28 cellular contexts compared by ENCODE assay signal in the genomic region with DNA sequence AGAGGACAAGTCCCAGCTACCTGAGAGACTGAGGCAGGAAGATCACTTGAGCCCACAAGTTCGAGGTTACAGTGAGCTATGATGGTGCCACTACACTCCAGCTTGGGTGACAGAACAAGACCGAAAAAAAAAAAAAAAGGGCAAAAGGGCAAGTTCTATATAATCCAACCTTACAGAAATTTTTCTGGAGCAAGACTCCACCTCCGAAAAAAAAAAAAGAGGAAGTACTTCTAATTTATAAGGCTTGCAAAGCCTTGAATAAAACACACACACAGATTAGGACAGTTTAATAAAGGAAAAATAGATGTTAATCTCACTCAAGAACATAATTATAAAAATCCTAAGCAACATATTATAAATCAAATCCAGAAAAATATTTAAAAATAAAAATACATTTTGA. TPM values are rescaled to one million over a fixed set of nuclear protein-coding genes. Genes with fewer than 3 reads are reported as not detected.
"Had no signal": no experiment of that assay in that cellular context is flagged by ENCODE, and none has a peak within 500 bp of the region (broad histone marks: within the 10 kb centered on the region; RNA-seq: fewer than 3 reads in every experiment).

No MANE protein-coding gene starts in this region.

- H3K36me3 ChIP-seq: adrenal gland, WERI-Rb-1 had no signal

- H3K9me3 ChIP-seq: adrenal gland had no signal

- H3K27ac ChIP-seq: adrenal gland, RWPE1, WERI-Rb-1 had no signal

- H3K27me3 ChIP-seq: adrenal gland had no signal

- H3K27ac Mint-ChIP-seq: activated CD8-positive, alpha-beta T cell treated with anti-CD3 and anti-CD28 coated beads for 36 hours; activated naive CD8-positive, alpha-beta T cell treated with anti-CD3 and anti-CD28 coated beads, Interleukin-2, amount 10 ng/mL, durations not matched to agents 7 days and 5 days; activated T-cell treated with anti-CD3 and anti-CD28 coated beads, Interleukin-2, amount 50 U/mL, for 72 hours; activated T-helper 2 cell treated with anti-CD3 and anti-CD28 coated beads, Interferon-gamma antibody, Interleukin-2, Interleukin-4, amounts not matched to agents 10 μg/mL and 5 μg/mL and 100 μg/mL, durations not matched to agents 14 hours and 24 hours and 36 hours; T-helper 17 cell had no signal

- H3K4me3 ChIP-seq: adrenal gland had no signal

- ATAC-seq: activated CD8-positive, alpha-beta T cell treated with anti-CD3 and anti-CD28 coated beads for 36 hours; activated T-cell treated with anti-CD3 and anti-CD28 coated beads, Interleukin-2, amount 50 U/mL, for 72 hours; Panc1; T-helper 17 cell had no signal

- H3K4me3 Mint-ChIP-seq: activated CD8-positive, alpha-beta T cell treated with anti-CD3 and anti-CD28 coated beads for 36 hours; activated naive CD8-positive, alpha-beta T cell treated with anti-CD3 and anti-CD28 coated beads, Interleukin-2, amount 10 ng/mL, durations not matched to agents 7 days and 5 days; activated T-cell treated with anti-CD3 and anti-CD28 coated beads, Interleukin-2, amount 50 U/mL, for 72 hours; T-helper 17 cell had no signal

- H3K36me3 Mint-ChIP-seq: activated naive CD8-positive, alpha-beta T cell treated with anti-CD3 and anti-CD28 coated beads, Interleukin-2, amount 10 ng/mL, durations not matched to agents 7 days and 5 days had no signal

- H3K4me1 ChIP-seq: adrenal gland had no signal

- H3K9me3 Mint-ChIP-seq: activated CD8-positive, alpha-beta T cell treated with anti-CD3 and anti-CD28 coated beads for 36 hours; activated naive CD8-positive, alpha-beta T cell treated with anti-CD3 and anti-CD28 coated beads, Interleukin-2, amount 10 ng/mL, durations not matched to agents 7 days and 5 days; activated T-cell treated with anti-CD3 and anti-CD28 coated beads, Interleukin-2, amount 50 U/mL, for 72 hours had no signal

- DNase-seq: activated CD4-positive, alpha-beta T cell treated with anti-CD3 and anti-CD28 coated beads for 4 hours; activated CD8-positive, alpha-beta memory T cell treated with anti-CD3 and anti-CD28 coated beads, Interleukin-2, amount 50 U/mL, for 4 hours; activated CD8-positive, alpha-beta T cell treated with anti-CD3 and anti-CD28 coated beads for 36 hours; activated naive CD4-positive, alpha-beta T cell treated with anti-CD3 and anti-CD28 coated beads, Interleukin-2, amount 50 U/mL, for 16 hours; activated naive CD8-positive, alpha-beta T cell treated with anti-CD3 and anti-CD28 coated beads, Interleukin-2, amount 10 ng/mL, durations not matched to agents 7 days and 5 days; activated T-cell treated with anti-CD3 and anti-CD28 coated beads, Interleukin-2, amount 50 U/mL, for 72 hours; adrenal gland; anterior cingulate cortex; cerebellar nuclear complex; NCI-H1048; NCI-H146; NCI-H1930; NCI-H2171; NCI-H2227 treated with DMSO at 0.1 percent for 48 hours; NCI-H510A; NCI-H526 treated with DMSO at 0.1 percent for 48 hours; NCI-H82; Right ventricle myocardium superior; T-helper 17 cell; T-helper 9 cell; WERI-Rb-1 had no signal

RNA-seq across cellular contexts. Expression of a gene that starts 50.1 kb away (rescaled TPM):
- total RNA-seq: activated CD8-positive, alpha-beta T cell treated with anti-CD3 and anti-CD28 coated beads for 36 hours; activated T-helper 2 cell treated with anti-CD3 and anti-CD28 coated beads, Interferon-gamma antibody, Interleukin-2, Interleukin-4, amounts not matched to agents 10 μg/mL and 5 μg/mL and 100 μg/mL, durations not matched to agents 14 hours and 24 hours and 36 hours; LHCN-M2; M059J; OCI-LY7; Right ventricle myocardium superior; SK-MEL-5 had no signal
